In the genomic region with DNA sequence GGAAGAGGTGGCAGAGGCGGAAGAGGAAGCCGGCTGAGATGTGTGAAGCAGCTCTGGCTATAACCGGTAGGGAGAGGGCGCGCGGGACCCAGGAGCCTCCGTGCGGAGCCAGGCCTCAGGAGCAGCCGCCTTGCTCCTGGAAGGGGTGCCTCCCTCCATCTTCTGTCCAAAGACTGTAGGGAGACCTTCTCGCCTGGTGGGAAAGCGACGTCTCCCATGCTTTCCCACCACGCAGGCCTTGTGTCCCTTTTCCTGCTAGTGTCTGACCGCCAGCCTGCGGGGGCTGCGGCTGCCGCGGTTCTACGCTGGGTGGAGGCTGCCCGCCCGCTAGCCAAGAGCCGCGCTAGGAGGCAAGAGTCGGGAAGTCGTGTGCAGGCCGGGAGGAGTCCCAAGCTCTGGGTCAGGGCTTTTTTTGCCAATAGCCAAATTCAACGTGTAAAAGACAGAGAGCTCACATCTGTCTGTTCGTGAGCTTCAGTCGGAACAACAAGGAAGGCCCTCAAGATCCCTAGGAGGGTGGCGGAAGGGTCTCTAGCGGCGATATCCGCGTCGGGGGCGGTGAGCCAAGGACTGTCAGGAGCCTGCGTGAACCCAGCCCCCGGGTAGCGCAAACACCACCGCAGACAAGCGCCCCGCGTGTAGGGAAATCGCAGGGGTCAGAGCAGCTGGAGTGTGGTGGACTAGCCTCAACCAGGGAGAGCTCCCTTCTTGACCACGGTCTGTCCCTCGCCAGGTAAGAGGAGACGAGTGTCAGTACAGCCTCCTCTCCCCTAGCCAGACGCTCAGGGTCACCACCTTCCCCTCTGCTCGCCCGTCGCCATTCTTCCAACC, we compare ENCODE assay signal across 2 cellular contexts.
TF ChIP-seq lines count a peak whose summit lies in the region.

No MANE protein-coding gene starts in this region.

TF ChIP-seq in SK-N-SH, 30 proteins besides CTCF, POLR2A, EP300 and RAD21 (continued from another document):
- no peak for TF ChIP-seq ZBTB33 (IDR thresholded peaks at IDR 0.05; ENCODE audit: borderline replicate concordance, low read depth)

TF ChIP-seq in SK-N-SH treated with all-trans-retinoic acid at 6 μM for 48 hours, 23 proteins besides CTCF, POLR2A, EP300 and RAD21 (continued from another document):
- TF ChIP-seq GLIS3 (CRISPR knock-in tag; IDR thresholded peaks at IDR 0.05), result no peak
- TF ChIP-seq ARNTL (CRISPR knock-in tag; IDR thresholded peaks at IDR 0.05; ENCODE audit: borderline replicate concordance, low read depth), result no peak
- no peak for TF ChIP-seq ZNF70 (CRISPR knock-in tag; IDR thresholded peaks at IDR 0.05)
